In genomic region chr4:176548571-176548970, GRCh38 we compare ENCODE assay signal across 1 cellular context.
TF ChIP-seq lines count a peak whose summit lies in the region.

No MANE protein-coding gene starts in this region.

TF ChIP-seq in IMR-90, 13 proteins besides CTCF, POLR2A, EP300 and RAD21:
- TF ChIP-seq CEBPB (IDR thresholded peaks at IDR 0.05; ENCODE audit: low read depth, low read length) (0 out of 2 replicates have a peak, but pooled peaks have one; percentile 29), FOS (IDR thresholded peaks at IDR 0.05; ENCODE audit: low read depth, low read length) (peak; percentile 46; the same call in 1 of the 2 replicates), BHLHE40 (IDR thresholded peaks at IDR 0.05; ENCODE audit: low read depth, low read length) (no peak), MAZ (IDR thresholded peaks at IDR 0.05; ENCODE audit: borderline replicate concordance, low read depth, low read length) (no peak), MAFK (IDR thresholded peaks at IDR 0.05; ENCODE audit: low read depth, low read length) (peak; percentile 36; the same call in 1 of the 2 replicates)
